ENCODE assay signal across 12 cellular contexts in genomic region chr2:111157798-111158197, GRCh38. TPM values are rescaled to one million over a fixed set of nuclear protein-coding genes. Genes with fewer than 3 reads are reported as not detected.
A peak's percentile ranks its signal among the peaks of the same experiment; 100 is the strongest.
DNase-seq lines count a peak whose midpoint lies in the region; ATAC-seq and TF ChIP-seq lines count a peak whose summit lies in the region.
"Had no signal": no experiment of that assay in that cellular context is flagged by ENCODE, and none has a peak within 500 bp of the region (broad histone marks: within the 10 kb centered on the region; RNA-seq: fewer than 3 reads in every experiment).

No MANE protein-coding gene starts in this region.

- H3K4me3 ChIP-seq in GM12865 (ENCODE audit: low read depth, low read length) (no peak overlapping the region), tibial artery (no peak overlapping the region)

- peaks cover 0 to 35% (median 25%) of the 10 kb centered on the region in 4 donors for H3K4me1 ChIP-seq in tibial artery

- H3K27ac Mint-ChIP-seq in T-helper 17 cell: no peak overlapping the region

- H3K27ac ChIP-seq in tibial artery: no peak overlapping the region
- H3K27ac ChIP-seq: brain microvascular endothelial cell had no signal

- no peaks in the 10 kb centered on the region for H3K27me3 Mint-ChIP-seq in T-helper 17 cell

- H3K9me3 ChIP-seq in T-helper 17 cell (ENCODE audit: control insufficient read depth, low read length, poor library complexity, severe bottlenecking): no peaks in the 10 kb centered on the region
- H3K9me3 ChIP-seq in tibial artery: no peaks in the 10 kb centered on the region

- DNase-seq in GM12865 (ENCODE audit: low read depth): peak; percentile 78
- DNase-seq in T-helper 17 cell: no peak
- no peak for DNase-seq in SK-N-DZ (ENCODE audit: low spot score)
- DNase-seq in tibial artery: no peak
- no peak for DNase-seq in Ammon's horn (ENCODE audit: low spot score)
- no peak for DNase-seq in NCI-H1694 (lab: John Stamatoyannopoulos, UW)
- DNase-seq: activated CD4-positive, CD25-positive, alpha-beta regulatory T cell treated with anti-CD3 and anti-CD28 coated beads, Interleukin-2, amount 50 U/mL, for 72 hours; brain microvascular endothelial cell; head of caudate nucleus; NCI-H82 had no signal

- H3K4me1 Mint-ChIP-seq in T-helper 17 cell: peaks cover 34% of the 10 kb centered on the region

- TF ChIP-seq CTCF in GM12865 (IDR thresholded peaks at IDR 0.05; ENCODE audit: insufficient read depth, low read depth, low read length, missing control alignments): no peak
- TF ChIP-seq CTCF in tibial artery (IDR thresholded peaks at IDR 0.05): no peak

- H3K36me3 Mint-ChIP-seq in T-helper 17 cell (ENCODE audit: low read depth): peaks cover 4% of the 10 kb centered on the region

- intact Hi-C loops in tibial artery (cut with DNase I; ENCODE audit: low total_unique reads): no loop called here

- peak; percentile 43 for ATAC-seq in GM19438 (IDR thresholded peaks at IDR 0.05; ENCODE audit: low read depth, unreplicated experiment)
- peak; percentile 41 for ATAC-seq in HG03060 (IDR thresholded peaks at IDR 0.05; ENCODE audit: low read depth, unreplicated experiment)
- peak; percentile 50 for ATAC-seq in T-helper 17 cell

- peaks cover 0 to 30% (median 3%) of the 10 kb centered on the region in 3 donors for H3K36me3 ChIP-seq in tibial artery
- H3K36me3 ChIP-seq: brain microvascular endothelial cell had no signal

- H3K27me3 ChIP-seq in tibial artery: no peaks in the 10 kb centered on the region
- H3K27me3 ChIP-seq: brain microvascular endothelial cell had no signal

- no peak overlapping the region for H3K4me3 Mint-ChIP-seq in T-helper 17 cell

RNA-seq across cellular contexts. Expression of gene BCL2L11, which starts 37.1 kb away (rescaled TPM):
- 10 to 100 TPM; 29.5 to 47.2 TPM for total RNA-seq in T-helper 17 cell
- 18.6 and 19.4 TPM in 2 replicates for polyA plus RNA-seq in SK-N-DZ (2014; cell fraction: cytosol; rRNA removed)
- polyA plus RNA-seq in SK-N-DZ (2014; cell fraction: nucleus; rRNA removed): 14.6 and 27.2 TPM in 2 replicates
